In the genomic region with DNA sequence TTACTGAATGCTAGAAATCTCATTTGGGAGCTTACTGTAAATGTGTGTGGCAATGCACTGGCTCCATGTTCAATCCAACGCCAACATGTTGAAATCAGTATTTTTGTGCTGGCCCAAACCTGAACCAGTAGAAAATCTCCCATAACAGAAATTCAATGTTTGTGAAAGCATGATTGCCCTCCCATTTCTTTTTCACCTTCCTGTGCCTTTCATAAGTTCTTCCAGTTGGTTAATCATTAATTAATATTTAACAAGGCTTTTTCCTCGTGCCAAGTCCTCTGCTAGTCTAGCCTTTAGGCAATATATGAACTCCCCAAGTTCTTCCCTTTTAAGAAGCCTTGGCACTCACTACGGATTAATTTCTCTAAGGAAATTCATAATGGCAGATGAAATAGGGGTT, we compare ENCODE assay signal across 13 cellular contexts. TPM values are rescaled to one million over a fixed set of nuclear protein-coding genes. Genes with fewer than 3 reads are reported as not detected.
DNase-seq lines count a peak whose midpoint lies in the region; ATAC-seq, FAIRE-seq and TF ChIP-seq lines count a peak whose summit lies in the region.
"Had no signal": no experiment of that assay in that cellular context is flagged by ENCODE, and none has a peak within 500 bp of the region (broad histone marks: within the 10 kb centered on the region; RNA-seq: fewer than 3 reads in every experiment).

No MANE protein-coding gene starts in this region.

- H3K4me3 Mint-ChIP-seq in HFFc6: peak overlapping the region; percentile 93
- H3K4me3 Mint-ChIP-seq: activated CD4-positive, alpha-beta T cell treated with anti-CD3 and anti-CD28 coated beads, Interleukin-2, amount 10 ng/mL, durations not matched to agents 24 days and 14 days had no signal

- DNase-seq in HFFc6: no peak
- DNase-seq in brain microvascular endothelial cell: no peak
- DNase-seq in HepG2 (ENCODE audit: low spot score): peak; percentile 70
- DNase-seq in tibial artery: no peak
- no peak for DNase-seq in dorsolateral prefrontal cortex
- no peak for DNase-seq in mesenteric fat pad (ENCODE audit: low spot score)
- no peak for DNase-seq in mesendoderm
- DNase-seq: activated CD4-positive, alpha-beta T cell treated with anti-CD3 and anti-CD28 coated beads, Interleukin-2, amount 10 ng/mL, durations not matched to agents 24 days and 14 days; activated naive CD4-positive, alpha-beta T cell; NCI-H446; stimulated activated naive CD4-positive, alpha-beta T cell treated with Interleukin-2 at 50 U/mL for 16 hours had no signal

- H2BK15ac ChIP-seq in mesendoderm (replicated peaks; ENCODE audit: low read depth): no peak overlapping the region

- FAIRE-seq in HepG2 (lab: Jason Lieb, UNC): peak; percentile 64

- H3K9me3 ChIP-seq in HepG2 (ENCODE audit: low read length) (no peaks in the 10 kb centered on the region), tibial artery (no peaks in the 10 kb centered on the region)
- H3K9me3 ChIP-seq: mucosa of descending colon had no signal

- ATAC-seq in HepG2: peak; percentile 6; the same call in 2 of the 3 replicates

- no peak overlapping the region for H2AK5ac ChIP-seq in mesendoderm (ENCODE audit: low read length)

- no peak overlapping the region for H3K4ac ChIP-seq in mesendoderm (ENCODE audit: low read depth, low read length)

- H3K27ac Mint-ChIP-seq in HFFc6: peak overlapping the region; percentile 90
- H3K27ac Mint-ChIP-seq: activated CD4-positive, alpha-beta T cell treated with anti-CD3 and anti-CD28 coated beads, Interleukin-2, amount 10 ng/mL, durations not matched to agents 24 days and 14 days had no signal

- no peaks in the 10 kb centered on the region for H3K79me1 ChIP-seq in mesendoderm (ENCODE audit: low read length)

- no peak for TF ChIP-seq POLR2A in HepG2 (IDR thresholded peaks at IDR 0.05; ENCODE audit: insufficient read depth in 1 of 2, low read depth in 2 of 2, low read length in 2 of 2)

- no peak overlapping the region for H2BK5ac ChIP-seq in mesendoderm (ENCODE audit: low read length)

- peaks cover 1% of the 10 kb centered on the region; the same call in 1 of the 2 replicates for H3K36me3 Mint-ChIP-seq in HFFc6 (ENCODE audit: low read depth)

- in situ Hi-C loops in brain microvascular endothelial cell (cut with HindIII; ENCODE audit: low pct_ligation_motif_present, low sequenced_read_pairs) (no loop called here), HepG2 (cut with HindIII; ENCODE audit: extremely low pct_ligation_motif_present, low pct_unique_long_range_greater_than_20kb) (loop anchor here (5.0 kb wide), 1 partner anchor 227 kb away; no protein-coding TSS in a partner anchor)

- H3K79me2 ChIP-seq in HepG2 (ENCODE audit: insufficient read depth, low read length) (peaks cover 25% of the 10 kb centered on the region), mesendoderm (ENCODE audit: control insufficient read depth, insufficient read depth, low read length) (peaks cover 18% of the 10 kb centered on the region)

- TF ChIP-seq CTCF in HFFc6 (IDR thresholded peaks at IDR 0.05) (no peak), brain microvascular endothelial cell (IDR thresholded peaks at IDR 0.05; ENCODE audit: low read depth, low read length, missing control alignments) (no peak), HepG2 (CRISPR knock-in tag; IDR thresholded peaks at IDR 0.05) (no peak), tibial artery (IDR thresholded peaks at IDR 0.05) (no peak), dorsolateral prefrontal cortex (IDR thresholded peaks at IDR 0.05 in 54 of 56, conservative IDR thresholded peaks at IDR 0.05 in 2 of 56; ENCODE audit: low read depth in 1 of 56, partially characterized antibody in 56 of 56) (no peak)

- peaks cover 32% of the 10 kb centered on the region for H3K4me1 ChIP-seq in HepG2 (ENCODE audit: insufficient read depth, low read length)
- H3K4me1 ChIP-seq in tibial artery: peaks cover 0 to 7% (median 2%) of the 10 kb centered on the region in 4 donors
- no peaks in the 10 kb centered on the region for H3K4me1 ChIP-seq in mesendoderm (ENCODE audit: control insufficient read depth, low read depth, low read length)

- H2AFZ ChIP-seq in HepG2 (ENCODE audit: low read length): no peak overlapping the region

- H3K56ac ChIP-seq in mesendoderm (ENCODE audit: low read length): no peak overlapping the region

- H3K9ac ChIP-seq in HepG2 (ENCODE audit: insufficient read depth, low read depth, low read length) (peak overlapping the region; percentile 34; the same call in 1 of the 2 replicates), mesendoderm (ENCODE audit: low read length) (no peak overlapping the region)
- H3K9ac ChIP-seq: KMS-11 had no signal

- H3K18ac ChIP-seq in mesendoderm (ENCODE audit: low read length): no peak overlapping the region

- H3K27me3 ChIP-seq in brain microvascular endothelial cell (replicated peaks) (peaks cover 2% of the 10 kb centered on the region), HepG2 (ENCODE audit: control insufficient read depth in 1 of 2, insufficient read depth in 2 of 2, low read length in 2 of 2) (no peaks in the 10 kb centered on the region; a peak in 1 of 5 replicates), tibial artery (no peaks in the 10 kb centered on the region), dorsolateral prefrontal cortex (peaks cover 0 to 97% (median 58%) of the 10 kb centered on the region in 45 donors), mesendoderm (ENCODE audit: insufficient read depth, low read length, poor library complexity) (no peaks in the 10 kb centered on the region)

- intact Hi-C loops in HepG2 (cut with micrococcal nuclease; ENCODE audit: unreplicated experiment): loop anchor here (5.0 kb wide), 2 partner anchors 212 to 387 kb away; no protein-coding TSS in a partner anchor
- intact Hi-C loops in tibial artery (cut with DNase I; ENCODE audit: low total_unique reads): no loop called here
- intact Hi-C loops in dorsolateral prefrontal cortex (cut with DNase I): loop anchor here (5.0 to 10.0 kb wide), 5 partner anchors 65 to 227 kb away; no protein-coding TSS in a partner anchor

- no peaks in the 10 kb centered on the region for H3K27me3 Mint-ChIP-seq in HFFc6 (ENCODE audit: insufficient read depth)

- no peak overlapping the region for H4K5ac ChIP-seq in mesendoderm (ENCODE audit: low read length)

- no peak overlapping the region for H2BK120ac ChIP-seq in mesendoderm (ENCODE audit: low read depth, low read length)

- POLR2A ChIA-PET in HepG2 (lab: Yijun Ruan, JAX): no interaction called here

- H3K9me3 Mint-ChIP-seq in HFFc6: no peaks in the 10 kb centered on the region
- H3K9me3 Mint-ChIP-seq: activated CD4-positive, alpha-beta T cell treated with anti-CD3 and anti-CD28 coated beads, Interleukin-2, amount 10 ng/mL, durations not matched to agents 24 days and 14 days had no signal

- H3K36me3 ChIP-seq in brain microvascular endothelial cell (replicated peaks): no peaks in the 10 kb centered on the region
- H3K36me3 ChIP-seq in HepG2 (replicated peaks in 1 of 2; ENCODE audit: control insufficient read depth in 1 of 2, insufficient read depth in 2 of 2, low read length in 2 of 2): no peaks in the 10 kb centered on the region
- H3K36me3 ChIP-seq in tibial artery: no peaks in the 10 kb centered on the region
- H3K36me3 ChIP-seq in mesendoderm (ENCODE audit: control insufficient read depth, insufficient read depth, low read length): no peaks in the 10 kb centered on the region

- BruUV-seq in HepG2 (replicated peaks; lab: Mats Ljungman, UMichigan): no TSS peak

- H3K4me3 ChIP-seq in brain microvascular endothelial cell (ENCODE audit: low read depth, low read length) (no peak overlapping the region), HepG2 (replicated peaks in 1 of 3; ENCODE audit: insufficient read depth in 1 of 3, low read depth in 2 of 3, low read length in 3 of 3) (peak overlapping the region; percentile 12 to 78 (median 69); a peak in 4 of 6 replicates), tibial artery (no peak overlapping the region), dorsolateral prefrontal cortex (no peak overlapping the region), mesendoderm (ENCODE audit: low read length) (no peak overlapping the region)
- H3K4me3 ChIP-seq: mucosa of descending colon had no signal

- peak overlapping the region; percentile 19 for H3K27ac ChIP-seq in brain microvascular endothelial cell
- H3K27ac ChIP-seq in HepG2 (ENCODE audit: extremely low read length, insufficient read depth, low read length): peak overlapping the region; percentile 78
- H3K27ac ChIP-seq in tibial artery: peak overlapping the region; percentile 93 to 95
- H3K27ac ChIP-seq in dorsolateral prefrontal cortex: peak overlapping the region in 1 of 59 donors; percentile 80
- no peak overlapping the region for H3K27ac ChIP-seq in mesendoderm (ENCODE audit: low read depth, low read length)
- H3K27ac ChIP-seq: KMS-11 had no signal

- WGBS in HepG2 (ENCODE audit: low lambda C conversion rate): 0% methylated on average over 3 of the region's 3 CpGs
- no CpG with 5 or more reads among the region's 3 CpGs for WGBS in mesendoderm (ENCODE audit: extremely low coverage, insufficient coverage, low lambda C conversion rate)

- H3K23ac ChIP-seq in mesendoderm (ENCODE audit: low read length): no peak overlapping the region

- 0 out of 2 replicates have a peak, but pooled peaks cover 1% of the 10 kb centered on the region for H4K20me1 ChIP-seq in HepG2 (ENCODE audit: insufficient read depth, low read length)

- H4K8ac ChIP-seq in mesendoderm (ENCODE audit: low read depth, low read length): no peak overlapping the region

- no peak for TF ChIP-seq RAD21 in HepG2 (CRISPR knock-in tag; IDR thresholded peaks at IDR 0.05)

- CTCF ChIA-PET in HepG2 (lab: Yijun Ruan, JAX; ENCODE audit: low intra/inter-chr PET ratio, low total read pairs): no interaction called here

- TF ChIP-seq EP300 in HepG2 (IDR thresholded peaks at IDR 0.05; ENCODE audit: low read depth in 2 of 2, low read length in 2 of 2) (no peak), HepG2 (CRISPR knock-in tag; IDR thresholded peaks at IDR 0.05; ENCODE audit: borderline replicate concordance) (no peak)

- H3K4me2 ChIP-seq in HepG2 (ENCODE audit: low read depth, low read length): peak overlapping the region; percentile 73
- no peak overlapping the region for H3K4me2 ChIP-seq in mesendoderm (ENCODE audit: low read length)

- H3K4me1 Mint-ChIP-seq in HFFc6 (ENCODE audit: low read depth): peaks cover 38% of the 10 kb centered on the region
- H3K4me1 Mint-ChIP-seq: activated CD4-positive, alpha-beta T cell treated with anti-CD3 and anti-CD28 coated beads, Interleukin-2, amount 10 ng/mL, durations not matched to agents 24 days and 14 days had no signal

RNA-seq across cellular contexts. Expression of a gene that starts 1.3 kb away (rescaled TPM):
- 100 to 1,000 TPM; 206 to 281 (median 254) TPM for total RNA-seq in HFFc6 (2021; fragmentation: NEBNext Ultra II Directional; extraction: Animal tissue kit (Norgen Biotek cat#: 25700))
- total RNA-seq in HepG2 (2016; rRNA removed; fragmentation: Illumina TruSeq; extraction: Trizol) (99.9 and 173 TPM in 2 replicates), dorsolateral prefrontal cortex (10 to 100 TPM; 33.8 to 96.0 (median 55.8) TPM), mesenteric fat pad (69.7 TPM)
- 4.8 and 5.6 TPM in 2 replicates for total RNA-seq in HepG2 (2016; cell fraction: cytosol; rRNA removed; fragmentation: Illumina TruSeq; extraction: Trizol; ENCODE audit: low read depth)
- 104 and 176 TPM in 2 replicates for total RNA-seq in HepG2 (2016; cell fraction: insoluble cytoplasmic fraction; rRNA removed; fragmentation: Illumina TruSeq; extraction: Trizol)
- 15.0 and 17.4 TPM in 2 replicates for total RNA-seq in HepG2 (2016; cell fraction: membrane; rRNA removed; fragmentation: Illumina TruSeq; extraction: Trizol)
- 46.5 and 49.1 TPM in 2 replicates for total RNA-seq in HepG2 (2016; cell fraction: nucleus; rRNA removed; fragmentation: Illumina TruSeq; extraction: Trizol)
- 50.0 and 55.7 TPM in 2 replicates for polyA plus RNA-seq in HepG2 (2011; rRNA removed)
- polyA plus RNA-seq in HepG2 (2011; cell fraction: cytosol; rRNA removed): 23.3 and 39.0 TPM in 2 replicates
- 10.3 and 17.8 TPM in 2 replicates for polyA plus RNA-seq in HepG2 (2011; cell fraction: nucleus; rRNA removed)
- polyA plus RNA-seq in HepG2 (2012): 55.0 and 66.5 TPM in 2 replicates
- 2.5 and 2.8 TPM in 2 replicates for polyA plus RNA-seq in HepG2 (2016; cell fraction: cytosol; fragmentation: Illumina TruSeq; extraction: Trizol; ENCODE audit: low read depth)
- 119 and 132 TPM in 2 replicates for polyA plus RNA-seq in HepG2 (2016; cell fraction: insoluble cytoplasmic fraction; fragmentation: Illumina TruSeq; extraction: Trizol; ENCODE audit: low read depth)
- 7.7 and 8.4 TPM in 2 replicates for polyA plus RNA-seq in HepG2 (2016; cell fraction: membrane; fragmentation: Illumina TruSeq; extraction: Trizol; ENCODE audit: low read depth)
- polyA plus RNA-seq in HepG2 (2016; cell fraction: nucleus; fragmentation: Illumina TruSeq; extraction: Trizol; ENCODE audit: insufficient read depth, low read depth): 41.1 and 45.9 TPM in 2 replicates
- 16.8 and 41.4 TPM in 2 replicates for polyA minus RNA-seq in HepG2 (2011; rRNA and poly(A)+ RNA removed; ENCODE audit: low replicate concordance)
- 60.9 and 101 TPM in 2 replicates for polyA minus RNA-seq in HepG2 (2011; cell fraction: cytosol; rRNA and poly(A)+ RNA removed)
- polyA minus RNA-seq in HepG2 (2011; cell fraction: nucleus; rRNA and poly(A)+ RNA removed): 18.5 and 30.6 TPM in 2 replicates
- polyA plus RNA-seq in mesendoderm (2013, experiment 1 of 2): 92.9 TPM
- polyA plus RNA-seq in mesendoderm (2013, experiment 2 of 2): 94.0 TPM

Comparison
In these comparisons a context has a peak if more than half of its experiments do, and no peak if none do; other contexts are left out.
1. H3K4me3 ChIP-seq: peak in HepG2 (3 of 3); none in brain microvascular endothelial cell (single experiment), tibial artery (0 of 2), dorsolateral prefrontal cortex (0 of 59) and mesendoderm (single experiment).